Comparison of ENCODE assay signal across 32 cellular contexts in the genomic region with DNA sequence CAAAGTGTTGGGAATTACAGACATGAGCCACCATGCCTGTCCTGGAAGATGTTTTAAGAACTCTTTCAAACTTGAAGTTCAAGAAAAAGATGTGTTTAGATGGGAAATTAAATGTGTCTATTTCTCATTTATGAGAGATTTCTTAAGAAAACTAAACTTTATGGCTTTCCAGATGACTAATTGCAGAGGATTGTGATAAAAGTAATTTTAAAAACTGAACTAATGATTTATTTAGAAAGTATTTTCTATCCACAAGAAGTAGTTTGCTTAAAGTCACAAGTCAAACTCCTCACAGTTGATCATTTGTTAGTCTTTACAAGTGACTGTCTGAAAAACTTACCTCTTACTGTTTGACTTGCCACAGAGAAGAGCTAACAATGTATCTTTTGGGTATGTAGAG.
"Had no signal": no experiment of that assay in that cellular context is flagged by ENCODE, and none has a peak within 500 bp of the region (broad histone marks: within the 10 kb centered on the region; RNA-seq: fewer than 3 reads in every experiment).

No MANE protein-coding gene starts in this region.

- H3K36me3 ChIP-seq: breast epithelium, esophagus muscularis mucosa, neural progenitor cell, uterus, WERI-Rb-1 had no signal

- H3K9me3 Mint-ChIP-seq: activated CD4-positive, alpha-beta memory T cell treated with anti-CD3 and anti-CD28 coated beads, Interleukin-2, amount 10 ng/mL, durations not matched to agents 7 days and 5 days; activated naive CD4-positive, alpha-beta T cell treated with anti-CD3 and anti-CD28 coated beads, Interleukin-2, amount 10 ng/mL, durations not matched to agents 7 days and 5 days; activated naive CD8-positive, alpha-beta T cell treated with anti-CD3 and anti-CD28 coated beads, Interleukin-2, amount 10 ng/mL, durations not matched to agents 7 days and 5 days; stimulated activated naive CD8-positive, alpha-beta T cell treated with anti-CD3 and anti-CD28 coated beads, Interleukin-15, Interleukin-2, amounts not matched to agents 100 ng/mL and 50 ng/mL, for 24 hours; type B pancreatic cell had no signal

- H3K27me3 Mint-ChIP-seq: activated CD4-positive, alpha-beta memory T cell treated with anti-CD3 and anti-CD28 coated beads, Interleukin-2, amount 10 ng/mL, durations not matched to agents 7 days and 5 days; activated CD4-positive, alpha-beta T cell treated with anti-CD3 and anti-CD28 coated beads, Interleukin-2, amount 10 ng/mL, durations not matched to agents 7 days and 5 days; activated naive CD4-positive, alpha-beta T cell treated with anti-CD3 and anti-CD28 coated beads, Interleukin-2, amount 10 ng/mL, durations not matched to agents 7 days and 5 days; activated naive CD8-positive, alpha-beta T cell treated with anti-CD3 and anti-CD28 coated beads, Interleukin-2, amount 10 ng/mL, durations not matched to agents 7 days and 5 days; activated T-cell treated with anti-CD3 and anti-CD28 coated beads, Interleukin-2, amount 50 U/mL, for 24 hours; stimulated activated naive CD8-positive, alpha-beta T cell treated with anti-CD3 and anti-CD28 coated beads, Interleukin-15, Interleukin-2, amounts not matched to agents 100 ng/mL and 50 ng/mL, for 24 hours; T-helper 17 cell; type B pancreatic cell had no signal

- H3K4me1 Mint-ChIP-seq: activated CD4-positive, alpha-beta memory T cell treated with anti-CD3 and anti-CD28 coated beads, Interleukin-2, amount 10 ng/mL, durations not matched to agents 7 days and 5 days; activated CD4-positive, alpha-beta T cell treated with anti-CD3 and anti-CD28 coated beads, Interleukin-2, amount 10 ng/mL, durations not matched to agents 7 days and 5 days; activated naive CD4-positive, alpha-beta T cell treated with anti-CD3 and anti-CD28 coated beads, Interleukin-2, amount 10 ng/mL, durations not matched to agents 7 days and 5 days; activated naive CD8-positive, alpha-beta T cell treated with anti-CD3 and anti-CD28 coated beads, Interleukin-2, amount 10 ng/mL, durations not matched to agents 7 days and 5 days; naive thymus-derived CD4-positive, alpha-beta T cell; T-helper 17 cell had no signal

- H3K9me3 ChIP-seq: breast epithelium, esophagus muscularis mucosa, uterus had no signal

- DNase-seq: activated CD4-positive, alpha-beta memory T cell treated with anti-CD3 and anti-CD28 coated beads, Interleukin-2, amount 10 ng/mL, durations not matched to agents 7 days and 5 days; activated CD4-positive, alpha-beta T cell treated with anti-CD3 and anti-CD28 coated beads, Interleukin-2, amount 10 ng/mL, durations not matched to agents 7 days and 5 days; activated CD8-positive, alpha-beta memory T cell treated with anti-CD3 and anti-CD28 coated beads, Interleukin-2, amount 50 U/mL, for 48 hours; activated gamma-delta T cell; activated naive CD4-positive, alpha-beta T cell treated with anti-CD3 and anti-CD28 coated beads, Interleukin-2, amount 10 ng/mL, durations not matched to agents 7 days and 5 days; activated naive CD8-positive, alpha-beta T cell treated with anti-CD3 and anti-CD28 coated beads, Interleukin-2, amount 10 ng/mL, durations not matched to agents 7 days and 5 days; activated T-cell treated with anti-CD3 and anti-CD28 coated beads, Interleukin-2, amount 50 U/mL, for 24 hours; amygdala; central memory CD4-positive, alpha-beta T cell; dermis blood vessel endothelial cell; effector CD4-positive, alpha-beta T cell; head of caudate nucleus; hippocampal formation; kidney; left colon; mammary epithelial cell; midbrain; naive thymus-derived CD4-positive, alpha-beta T cell; occipital lobe; right cardiac atrium; stimulated activated CD4-positive, alpha-beta T cell treated with anti-CD3 and anti-CD28 coated beads, Interleukin-2, amount 100 ng/mL, for 48 hours; substantia nigra; T-helper 17 cell; T1000; uterus; WERI-Rb-1 had no signal

- H3K9ac ChIP-seq: neural progenitor cell had no signal

- ATAC-seq: activated CD4-positive, CD25-positive, alpha-beta regulatory T cell treated with anti-CD3 and anti-CD28 coated beads, Interleukin-2, amount 50 U/mL, for 24 hours; left colon; naive thymus-derived CD4-positive, alpha-beta T cell; right cardiac atrium; T-helper 17 cell had no signal

- H3K36me3 Mint-ChIP-seq: activated naive CD4-positive, alpha-beta T cell treated with anti-CD3 and anti-CD28 coated beads, Interleukin-2, amount 10 ng/mL, durations not matched to agents 7 days and 5 days; activated naive CD8-positive, alpha-beta T cell treated with anti-CD3 and anti-CD28 coated beads, Interleukin-2, amount 10 ng/mL, durations not matched to agents 7 days and 5 days; naive thymus-derived CD4-positive, alpha-beta T cell; neural progenitor cell; type B pancreatic cell had no signal

- H3K4me2 ChIP-seq: neural progenitor cell had no signal

- H3K4me3 Mint-ChIP-seq: activated CD4-positive, alpha-beta memory T cell treated with anti-CD3 and anti-CD28 coated beads, Interleukin-2, amount 10 ng/mL, durations not matched to agents 7 days and 5 days; activated CD4-positive, alpha-beta T cell treated with anti-CD3 and anti-CD28 coated beads, Interleukin-2, amount 10 ng/mL, durations not matched to agents 7 days and 5 days; activated naive CD4-positive, alpha-beta T cell treated with anti-CD3 and anti-CD28 coated beads, Interleukin-2, amount 10 ng/mL, durations not matched to agents 7 days and 5 days; activated naive CD8-positive, alpha-beta T cell treated with anti-CD3 and anti-CD28 coated beads, Interleukin-2, amount 10 ng/mL, durations not matched to agents 7 days and 5 days; activated T-cell treated with anti-CD3 and anti-CD28 coated beads, Interleukin-2, amount 50 U/mL, for 24 hours; naive thymus-derived CD4-positive, alpha-beta T cell; neural progenitor cell; stimulated activated naive CD8-positive, alpha-beta T cell treated with anti-CD3 and anti-CD28 coated beads, Interleukin-15, Interleukin-2, amounts not matched to agents 100 ng/mL and 50 ng/mL, for 24 hours; T-helper 17 cell; type B pancreatic cell had no signal

- H3K27me3 ChIP-seq: breast epithelium, esophagus muscularis mucosa, neural progenitor cell, uterus had no signal

- H3K4me3 ChIP-seq: breast epithelium, esophagus muscularis mucosa, neural progenitor cell, uterus had no signal

- H3K4me1 ChIP-seq: breast epithelium, esophagus muscularis mucosa, neural progenitor cell, uterus had no signal

- H3K27ac Mint-ChIP-seq: activated CD4-positive, alpha-beta memory T cell treated with anti-CD3 and anti-CD28 coated beads, Interleukin-2, amount 10 ng/mL, durations not matched to agents 7 days and 5 days; activated CD4-positive, alpha-beta T cell treated with anti-CD3 and anti-CD28 coated beads, Interleukin-2, amount 10 ng/mL, durations not matched to agents 7 days and 5 days; activated naive CD4-positive, alpha-beta T cell treated with anti-CD3 and anti-CD28 coated beads, Interleukin-2, amount 10 ng/mL, durations not matched to agents 7 days and 5 days; activated naive CD8-positive, alpha-beta T cell treated with anti-CD3 and anti-CD28 coated beads, Interleukin-2, amount 10 ng/mL, durations not matched to agents 7 days and 5 days; activated T-cell treated with anti-CD3 and anti-CD28 coated beads, Interleukin-2, amount 50 U/mL, for 24 hours; naive thymus-derived CD4-positive, alpha-beta T cell; neural progenitor cell; stimulated activated naive CD8-positive, alpha-beta T cell treated with anti-CD3 and anti-CD28 coated beads, Interleukin-15, Interleukin-2, amounts not matched to agents 100 ng/mL and 50 ng/mL, for 24 hours; T-helper 17 cell; type B pancreatic cell had no signal
